ENCODE assay signal across 13 cellular contexts in genomic region chr12:70246580-70246979, GRCh38. TPM values are rescaled to one million over a fixed set of nuclear protein-coding genes. Genes with fewer than 3 reads are reported as not detected.
DNase-seq lines count a peak whose midpoint lies in the region; ATAC-seq and TF ChIP-seq lines count a peak whose summit lies in the region.
"Had no signal": no experiment of that assay in that cellular context is flagged by ENCODE, and none has a peak within 500 bp of the region (broad histone marks: within the 10 kb centered on the region; RNA-seq: fewer than 3 reads in every experiment).

No MANE protein-coding gene starts in this region.

- no peaks in the 10 kb centered on the region for H3K27me3 Mint-ChIP-seq in stimulated activated naive CD8-positive, alpha-beta T cell treated with anti-CD3 and anti-CD28 coated beads, Interleukin-15, Interleukin-2, amounts not matched to agents 100 ng/mL and 50 ng/mL, for 24 hours
- H3K27me3 Mint-ChIP-seq in WTC11 (ENCODE audit: low read depth) (no peaks in the 10 kb centered on the region), type B pancreatic cell (no peaks in the 10 kb centered on the region)

- H3K4me1 Mint-ChIP-seq in stimulated activated naive CD8-positive, alpha-beta T cell treated with anti-CD3 and anti-CD28 coated beads, Interleukin-15, Interleukin-2, amounts not matched to agents 100 ng/mL and 50 ng/mL, for 24 hours (ENCODE audit: low read depth) = peaks cover 85% of the 10 kb centered on the region
- peaks cover 83% of the 10 kb centered on the region for H3K4me1 Mint-ChIP-seq in WTC11
- H3K4me1 Mint-ChIP-seq in type B pancreatic cell (ENCODE audit: unreplicated experiment) = peaks cover 51% of the 10 kb centered on the region

- TF ChIP-seq CTCF in WTC11 (IDR thresholded peaks at IDR 0.05) (no peak), type B pancreatic cell (conservative IDR thresholded peaks at IDR 0.05) (no peak), prostate gland (IDR thresholded peaks at IDR 0.05) (no peak)

- peaks cover 39% of the 10 kb centered on the region for H3K4me1 ChIP-seq in iPS-20b (ENCODE audit: insufficient read depth, low read length)
- no peaks in the 10 kb centered on the region for H3K4me1 ChIP-seq in prostate gland (replicated peaks)

- H3K36me3 Mint-ChIP-seq in stimulated activated naive CD8-positive, alpha-beta T cell treated with anti-CD3 and anti-CD28 coated beads, Interleukin-15, Interleukin-2, amounts not matched to agents 100 ng/mL and 50 ng/mL, for 24 hours (ENCODE audit: low read depth) = peaks cover 52% of the 10 kb centered on the region
- peaks cover 12% of the 10 kb centered on the region for H3K36me3 Mint-ChIP-seq in WTC11
- peaks cover 22% of the 10 kb centered on the region for H3K36me3 Mint-ChIP-seq in type B pancreatic cell

- H3K4me3 ChIP-seq in iPS-20b (ENCODE audit: low read length) = no peak overlapping the region
- H3K4me3 ChIP-seq in prostate gland = no peak overlapping the region

- CTCF ChIA-PET in WTC11 (lab: Charles Lee) = no interaction called here

- no peaks in the 10 kb centered on the region for H3K9me3 Mint-ChIP-seq in stimulated activated naive CD8-positive, alpha-beta T cell treated with anti-CD3 and anti-CD28 coated beads, Interleukin-15, Interleukin-2, amounts not matched to agents 100 ng/mL and 50 ng/mL, for 24 hours
- H3K9me3 Mint-ChIP-seq in WTC11 = no peaks in the 10 kb centered on the region
- no peaks in the 10 kb centered on the region for H3K9me3 Mint-ChIP-seq in type B pancreatic cell

- H3K27ac ChIP-seq in iPS-20b (ENCODE audit: low read length) (no peak overlapping the region), prostate gland (no peak overlapping the region)
- H3K27ac ChIP-seq: SK-N-MC had no signal

- peak overlapping the region; percentile 77 for H3K27ac Mint-ChIP-seq in stimulated activated naive CD8-positive, alpha-beta T cell treated with anti-CD3 and anti-CD28 coated beads, Interleukin-15, Interleukin-2, amounts not matched to agents 100 ng/mL and 50 ng/mL, for 24 hours
- H3K27ac Mint-ChIP-seq in WTC11 (peak overlapping the region; percentile 39; the same call in 1 of the 2 replicates), type B pancreatic cell (no peak overlapping the region)

- peak overlapping the region; percentile 42 for H3K4me3 Mint-ChIP-seq in stimulated activated naive CD8-positive, alpha-beta T cell treated with anti-CD3 and anti-CD28 coated beads, Interleukin-15, Interleukin-2, amounts not matched to agents 100 ng/mL and 50 ng/mL, for 24 hours
- H3K4me3 Mint-ChIP-seq in WTC11 = no peak overlapping the region
- H3K4me3 Mint-ChIP-seq in type B pancreatic cell = peak overlapping the region; percentile 25

- H3K27me3 ChIP-seq in iPS-20b (ENCODE audit: insufficient read depth, low read length) (no peaks in the 10 kb centered on the region), prostate gland (replicated peaks; ENCODE audit: insufficient read depth) (no peaks in the 10 kb centered on the region)

- ATAC-seq in stimulated activated naive CD8-positive, alpha-beta T cell treated with anti-CD3 and anti-CD28 coated beads, Interleukin-15, Interleukin-2, amounts not matched to agents 100 U/mL and 50 U/mL, for 24 hours = no peak
- ATAC-seq in WTC11 (no peak), HG02840 (IDR thresholded peaks at IDR 0.05; ENCODE audit: low FRiP score, unreplicated experiment) (no peak)

- DNase-seq in stimulated activated naive CD8-positive, alpha-beta T cell treated with anti-CD3 and anti-CD28 coated beads, Interleukin-15, Interleukin-2, amounts not matched to agents 100 U/mL and 50 U/mL, for 24 hours = no peak
- DNase-seq in WTC11 (ENCODE audit: low spot score) (no peak), type B pancreatic cell (ENCODE audit: extremely low spot score, unreplicated experiment) (no peak), prostate gland (ENCODE audit: low spot score) (no peak), MV-4-11 (lab: John Stamatoyannopoulos, UW) (no peak)
- DNase-seq: amygdala; C1 segment of cervical spinal cord; NCI-H69; stimulated activated CD4-positive, alpha-beta T cell treated with anti-CD3 and anti-CD28 coated beads, Interleukin-2, amount 100 ng/mL, for 48 hours had no signal

- TF ChIP-seq POLR2A in prostate gland (IDR thresholded peaks at IDR 0.05) = no peak

- H3K36me3 ChIP-seq in iPS-20b (ENCODE audit: insufficient read depth, low read depth, low read length) = peaks cover 3% of the 10 kb centered on the region; the same call in 1 of the 2 replicates
- no peaks in the 10 kb centered on the region for H3K36me3 ChIP-seq in prostate gland

- POLR2A ChIA-PET in WTC11 (lab: Charles Lee) = no interaction called here

- H3K9me3 ChIP-seq in iPS-20b (ENCODE audit: insufficient read depth, low read depth, low read length) = no peaks in the 10 kb centered on the region
- H3K9me3 ChIP-seq in prostate gland = no peaks in the 10 kb centered on the region

- intact Hi-C loops in prostate gland (cut with DNase I) = no loop called here

- peak overlapping the region; percentile 46; the same call in 1 of the 2 replicates for H3K9ac ChIP-seq in iPS-20b (ENCODE audit: low read depth, low read length)

TF ChIP-seq in WTC11, 78 proteins besides CTCF, POLR2A, EP300 and RAD21:
- TF ChIP-seq KAT7 (CRISPR knock-in tag; IDR thresholded peaks at IDR 0.05; ENCODE audit: borderline replicate concordance) = no peak
- no peak for TF ChIP-seq CREB1 (CRISPR knock-in tag; IDR thresholded peaks at IDR 0.05)
- TF ChIP-seq ATF1 (CRISPR knock-in tag; IDR thresholded peaks at IDR 0.05) = no peak
- TF ChIP-seq JUN (CRISPR knock-in tag; IDR thresholded peaks at IDR 0.05) = no peak
- no peak for TF ChIP-seq FOXK1 (CRISPR knock-in tag; IDR thresholded peaks at IDR 0.05)
- TF ChIP-seq ZNF317 (CRISPR knock-in tag; IDR thresholded peaks at IDR 0.05; ENCODE audit: borderline replicate concordance, low read depth) = no peak
- no peak for TF ChIP-seq ETV6 (CRISPR knock-in tag; IDR thresholded peaks at IDR 0.05)
- TF ChIP-seq NR2C2 (CRISPR knock-in tag; IDR thresholded peaks at IDR 0.05) = no peak
- no peak for TF ChIP-seq EMX1 (CRISPR knock-in tag; IDR thresholded peaks at IDR 0.05)
- TF ChIP-seq ZNF396 (CRISPR knock-in tag; IDR thresholded peaks at IDR 0.05; ENCODE audit: borderline replicate concordance) = no peak
- no peak for TF ChIP-seq RORB (CRISPR knock-in tag; IDR thresholded peaks at IDR 0.05)
- no peak for TF ChIP-seq ZSCAN18 (CRISPR knock-in tag; IDR thresholded peaks at IDR 0.05)
- TF ChIP-seq NR3C1 (CRISPR knock-in tag; conservative IDR thresholded peaks at IDR 0.05; ENCODE audit: low read depth) = no peak
- TF ChIP-seq, protein P1, sequence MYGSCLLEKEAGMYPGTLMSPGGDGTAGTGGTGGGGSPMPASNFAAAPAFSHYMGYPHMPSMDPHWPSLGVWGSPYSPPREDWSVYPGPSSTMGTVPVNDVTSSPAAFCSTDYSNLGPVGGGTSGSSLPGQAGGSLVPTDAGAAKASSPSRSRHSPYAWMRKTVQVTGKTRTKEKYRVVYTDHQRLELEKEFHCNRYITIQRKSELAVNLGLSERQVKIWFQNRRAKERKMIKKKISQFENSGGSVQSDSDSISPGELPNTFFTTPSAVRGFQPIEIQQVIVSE (CRISPR knock-in tag; IDR thresholded peaks at IDR 0.05; ENCODE audit: borderline replicate concordance) = no peak
- no peak for TF ChIP-seq NFE2L1 (CRISPR knock-in tag; IDR thresholded peaks at IDR 0.05)
- no peak for TF ChIP-seq JAZF1 (CRISPR knock-in tag; IDR thresholded peaks at IDR 0.05)

RNA-seq across cellular contexts. Expression of gene CNOT2, which starts 3.3 kb away (rescaled TPM):
- total RNA-seq in WTC11 (2021) (59.7 to 64.7 TPM (median 60.5 TPM) in 3 replicates), type B pancreatic cell (ENCODE audit: low replicate concordance) (80.2 and 83.9 TPM in 2 replicates), prostate gland (100 to 1,000 TPM in 1 of 2 donors, 10 to 100 TPM in 1; 57.2 to 142 TPM)
